26 cellular contexts compared by ENCODE assay signal in the genomic region with DNA sequence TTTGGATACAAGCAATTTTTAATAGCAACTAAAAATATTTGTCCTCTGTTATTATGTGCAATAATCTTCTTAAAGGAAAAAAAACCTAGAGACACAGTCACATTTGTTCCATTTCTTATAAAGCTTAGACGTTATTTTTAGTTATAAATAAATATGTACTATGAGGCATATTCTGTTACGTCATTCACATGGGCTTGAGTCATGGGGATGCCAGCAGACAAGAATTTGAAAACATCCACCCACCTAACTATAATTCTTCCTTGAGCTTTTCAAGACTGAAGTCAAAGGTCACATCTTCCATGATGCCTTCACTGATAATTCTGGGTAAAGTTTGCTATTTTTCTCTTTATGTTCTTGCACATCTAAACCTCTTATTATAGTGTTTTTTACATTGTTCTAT.
DNase-seq lines count a peak whose midpoint lies in the region; ATAC-seq and TF ChIP-seq lines count a peak whose summit lies in the region.
"Had no signal": no experiment of that assay in that cellular context is flagged by ENCODE, and none has a peak within 500 bp of the region (broad histone marks: within the 10 kb centered on the region; RNA-seq: fewer than 3 reads in every experiment).

No MANE protein-coding gene starts in this region.

- no peaks in the 10 kb centered on the region for H3K36me3 Mint-ChIP-seq in activated CD4-positive, alpha-beta T cell treated with anti-CD3 and anti-CD28 coated beads for 36 hours (ENCODE audit: low read depth)
- no peaks in the 10 kb centered on the region for H3K36me3 Mint-ChIP-seq in mesothelial cell of epicardium
- H3K36me3 Mint-ChIP-seq: T-cell had no signal

- H3K9ac ChIP-seq in mesenchymal stem cell (ENCODE audit: low read length) = peak overlapping the region; percentile 48

- POLR2A ChIA-PET in activated CD4-positive, alpha-beta T cell treated with anti-CD3 and anti-CD28 coated beads for 36 hours (lab: Charles Lee) = no interaction called here

- intact Hi-C loops in activated CD4-positive, alpha-beta T cell treated with anti-CD3 and anti-CD28 coated beads for 36 hours (cut with DNase I, micrococcal nuclease) = no loop called here

- H3K4me1 Mint-ChIP-seq in activated CD4-positive, alpha-beta T cell treated with anti-CD3 and anti-CD28 coated beads for 36 hours = no peaks in the 10 kb centered on the region
- no peaks in the 10 kb centered on the region for H3K4me1 Mint-ChIP-seq in mesothelial cell of epicardium
- H3K4me1 Mint-ChIP-seq: T-cell had no signal

- peaks cover 2% of the 10 kb centered on the region for H3K9me3 ChIP-seq in mesenchymal stem cell (ENCODE audit: control insufficient read depth, low read length)
- H3K9me3 ChIP-seq: breast epithelium, tibial artery had no signal

- H3K27ac Mint-ChIP-seq in activated CD4-positive, alpha-beta T cell treated with anti-CD3 and anti-CD28 coated beads for 36 hours = no peak overlapping the region
- H3K27ac Mint-ChIP-seq in mesothelial cell of epicardium = no peak overlapping the region
- H3K27ac Mint-ChIP-seq: activated T-helper 2 cell treated with anti-CD3 and anti-CD28 coated beads, Interferon-gamma antibody, Interleukin-2, Interleukin-4, amounts not matched to agents 10 μg/mL and 5 μg/mL and 100 μg/mL, durations not matched to agents 14 hours and 24 hours and 36 hours; CD4-positive, alpha-beta T cell; dendritic cell treated with granulocyte-macrophage colony-stimulating factor and Interleukin-4, amounts not matched to agents 40 ng/mL and 50 ng/mL, for 4 days; progenitor cell of endocrine pancreas; T-cell had no signal

- no peak overlapping the region for H3K18ac ChIP-seq in mesenchymal stem cell (ENCODE audit: low read depth in 1 of 2, low read length in 2 of 2)

- WGBS in mesenchymal stem cell = 13% methylated on average over 1 of the region's 2 CpGs

- no peak overlapping the region for H2BK5ac ChIP-seq in mesenchymal stem cell (ENCODE audit: low read depth, low read length, poor library complexity, severe bottlenecking)

- TF ChIP-seq CTCF in cardiac fibroblast (IDR thresholded peaks at IDR 0.05; ENCODE audit: low read depth, low read length) (no peak), mesothelial cell of epicardium (IDR thresholded peaks at IDR 0.05; ENCODE audit: unreplicated experiment) (no peak), foreskin keratinocyte (conservative IDR thresholded peaks at IDR 0.05) (no peak)

- H3K27me3 ChIP-seq in mesenchymal stem cell (ENCODE audit: control insufficient read depth in 1 of 2, insufficient read depth in 1 of 2, low read length in 2 of 2) (no peaks in the 10 kb centered on the region), foreskin keratinocyte (no peaks in the 10 kb centered on the region)
- H3K27me3 ChIP-seq: breast epithelium, tibial artery had no signal

- H2BK120ac ChIP-seq in mesenchymal stem cell (ENCODE audit: low read depth, low read length) = no peak overlapping the region

- H2BK15ac ChIP-seq in mesenchymal stem cell (ENCODE audit: low read depth, poor library complexity, severe bottlenecking) = no peak overlapping the region

- H3K4me2 ChIP-seq in mesenchymal stem cell (ENCODE audit: low read length, poor library complexity, severe bottlenecking) = no peak overlapping the region

- H2AFZ ChIP-seq in mesenchymal stem cell (ENCODE audit: low read depth, low read length) = no peak overlapping the region

- H4K91ac ChIP-seq in mesenchymal stem cell (ENCODE audit: low read length) = no peak overlapping the region

- no peak overlapping the region for H3K4me3 Mint-ChIP-seq in activated CD4-positive, alpha-beta T cell treated with anti-CD3 and anti-CD28 coated beads for 36 hours
- H3K4me3 Mint-ChIP-seq in mesothelial cell of epicardium = no peak overlapping the region
- H3K4me3 Mint-ChIP-seq: CD4-positive, alpha-beta T cell; dendritic cell treated with granulocyte-macrophage colony-stimulating factor and Interleukin-4, amounts not matched to agents 40 ng/mL and 50 ng/mL, for 4 days; H9; T-cell had no signal

- H3K36me3 ChIP-seq in mesenchymal stem cell (ENCODE audit: control insufficient read depth in 1 of 2, insufficient read depth in 2 of 2, low read depth in 1 of 2, low read length in 2 of 2) = no peaks in the 10 kb centered on the region
- H3K36me3 ChIP-seq: breast epithelium, tibial artery had no signal

- H3K4me3 ChIP-seq in cardiac fibroblast (replicated peaks in 1 of 2; ENCODE audit: low read depth in 2 of 2, low read length in 2 of 2) (no peak overlapping the region), mesenchymal stem cell (ENCODE audit: insufficient read depth in 1 of 2, low read depth in 1 of 2, low read length in 2 of 2) (no peak overlapping the region)
- H3K4me3 ChIP-seq: breast epithelium, tibial artery had no signal

- H3K9me3 Mint-ChIP-seq in activated CD4-positive, alpha-beta T cell treated with anti-CD3 and anti-CD28 coated beads for 36 hours (ENCODE audit: low read depth) = peaks cover 4% of the 10 kb centered on the region
- peaks cover 23% of the 10 kb centered on the region for H3K9me3 Mint-ChIP-seq in mesothelial cell of epicardium

- H2AK5ac ChIP-seq in mesenchymal stem cell (ENCODE audit: low read length, severe bottlenecking) = no peak overlapping the region

- H3K4me1 ChIP-seq in mesenchymal stem cell (ENCODE audit: control insufficient read depth, insufficient read depth, low read depth, low read length) (no peaks in the 10 kb centered on the region), foreskin keratinocyte (no peaks in the 10 kb centered on the region)
- H3K4me1 ChIP-seq: breast epithelium, tibial artery had no signal

- H3K27ac ChIP-seq in mesenchymal stem cell (ENCODE audit: low read length, poor library complexity, severe bottlenecking) = no peak overlapping the region
- H3K27ac ChIP-seq in foreskin keratinocyte = no peak overlapping the region
- H3K27ac ChIP-seq: breast epithelium, tibial artery had no signal

- H2BK12ac ChIP-seq in mesenchymal stem cell (ENCODE audit: low read length in 2 of 2) = no peak overlapping the region

- ATAC-seq in activated CD4-positive, alpha-beta T cell treated with anti-CD3 and anti-CD28 coated beads for 36 hours = no peak
- no peak for ATAC-seq in foreskin keratinocyte
- ATAC-seq: T-cell had no signal

- no peak overlapping the region for H3K14ac ChIP-seq in mesenchymal stem cell (ENCODE audit: low read length in 2 of 2)

- CTCF ChIA-PET in activated CD4-positive, alpha-beta T cell treated with anti-CD3 and anti-CD28 coated beads for 36 hours (lab: Charles Lee) = no interaction called here

- DNase-seq in AG08396 (ENCODE audit: low spot score) (peak; percentile 5), HT1080 (ENCODE audit: low read depth) (peak; percentile 11), cardiac fibroblast (ENCODE audit: low read depth in 2 of 2) (peak; percentile 43 to 73), mesenchymal stem cell (peak; percentile 43), mesothelial cell of epicardium (ENCODE audit: low spot score in 2 of 2, unreplicated experiment in 2 of 2) (no peak), foreskin keratinocyte (no peak)
- DNase-seq in activated CD4-positive, alpha-beta T cell treated with anti-CD3 and anti-CD28 coated beads for 36 hours = no peak
- DNase-seq in activated effector memory CD4-positive, alpha-beta T cell treated with Interleukin-2 at 50 U/mL for 16 hours = no peak
- DNase-seq: activated CD4-positive, alpha-beta T cell treated with anti-CD3 and anti-CD28 coated beads for 4 hours; CD4-positive, alpha-beta T cell; GF-D8; glutamatergic neuron; H9; NCI-H146; NCI-H69; OCI-M1; SHP77 treated with DMSO at 0.1 percent for 48 hours; small intestine; stimulated activated CD4-positive, alpha-beta T cell treated with anti-CD3 and anti-CD28 coated beads, Interleukin-2, amount 100 ng/mL, for 48 hours; stimulated activated naive CD4-positive, alpha-beta T cell treated with Interleukin-2 at 50 U/mL for 16 hours; T-cell; tibial artery had no signal

- H3K4ac ChIP-seq in mesenchymal stem cell (ENCODE audit: low read depth in 1 of 2, low read length in 2 of 2) = no peak overlapping the region

- no peaks in the 10 kb centered on the region for H3K79me1 ChIP-seq in mesenchymal stem cell (replicated peaks; ENCODE audit: low read length, poor library complexity, severe bottlenecking)

- no peaks in the 10 kb centered on the region for H3K27me3 Mint-ChIP-seq in activated CD4-positive, alpha-beta T cell treated with anti-CD3 and anti-CD28 coated beads for 36 hours
- H3K27me3 Mint-ChIP-seq in mesothelial cell of epicardium (ENCODE audit: low read depth) = no peaks in the 10 kb centered on the region
- H3K27me3 Mint-ChIP-seq: CD4-positive, alpha-beta T cell; dendritic cell treated with granulocyte-macrophage colony-stimulating factor and Interleukin-4, amounts not matched to agents 40 ng/mL and 50 ng/mL, for 4 days; progenitor cell of endocrine pancreas; T-cell had no signal

- no peak overlapping the region for H4K8ac ChIP-seq in mesenchymal stem cell (ENCODE audit: low read length)

- H3K23ac ChIP-seq in mesenchymal stem cell (ENCODE audit: low read length in 2 of 2) = no peak overlapping the region

Comparison
In these comparisons a context has a peak if more than half of its experiments do, and no peak if none do; other contexts are left out.
1. DNase-seq: peak in AG08396 (single experiment), HT1080 (single experiment), cardiac fibroblast (2 of 2) and mesenchymal stem cell (single experiment); none in activated CD4-positive, alpha-beta T cell treated with anti-CD3 and anti-CD28 coated beads for 36 hours (single experiment), mesothelial cell of epicardium (0 of 2), activated effector memory CD4-positive, alpha-beta T cell treated with Interleukin-2 at 50 U/mL for 16 hours (single experiment) and foreskin keratinocyte (0 of 2).